28 cellular contexts compared by ENCODE assay signal in the genomic region with DNA sequence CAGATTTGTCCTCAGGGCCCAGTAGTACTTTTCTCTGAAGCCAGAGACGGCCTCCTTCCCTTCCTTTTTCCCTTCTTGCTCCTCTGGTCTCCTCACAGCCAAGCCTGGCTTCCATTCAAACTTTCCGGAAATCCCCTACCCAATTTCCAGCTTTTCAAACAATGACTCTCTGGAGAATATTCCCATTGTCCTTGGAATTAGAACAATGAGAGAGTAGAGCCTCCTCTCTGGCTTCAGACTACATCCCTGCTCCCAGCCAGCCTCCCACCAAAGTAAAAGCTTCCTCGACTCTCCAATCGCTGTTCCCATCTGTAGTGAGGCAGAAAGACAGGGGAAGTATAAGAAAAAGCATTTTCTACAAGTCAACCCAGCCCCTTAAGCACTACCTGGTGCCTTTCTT.
DNase-seq lines count a peak whose midpoint lies in the region; ATAC-seq, FAIRE-seq and TF ChIP-seq lines count a peak whose summit lies in the region.
"Had no signal": no experiment of that assay in that cellular context is flagged by ENCODE, and none has a peak within 500 bp of the region (broad histone marks: within the 10 kb centered on the region; RNA-seq: fewer than 3 reads in every experiment).

No MANE protein-coding gene starts in this region.

- peaks cover 0 to 22% of the 10 kb centered on the region in 2 donors for H3K4me1 ChIP-seq in right atrium auricular region
- H3K4me1 ChIP-seq in endothelial cell of umbilical vein (ENCODE audit: control insufficient read depth, extremely low read depth, insufficient read depth, low read length): no peaks in the 10 kb centered on the region
- peaks cover 0 to 22% (median 2%) of the 10 kb centered on the region in 4 donors for H3K4me1 ChIP-seq in tibial nerve
- H3K4me1 ChIP-seq: prostate gland, vagina had no signal

- no peak overlapping the region for H2AFZ ChIP-seq in endothelial cell of umbilical vein (ENCODE audit: low read depth, low read length)

- POLR2A ChIA-PET in endothelial cell of umbilical vein (lab: Charles Lee): interaction anchor here (0.6 kb wide), 1 partner anchor 137 kb away, joined by 5 read pairs; no protein-coding TSS in a partner anchor

- H3K9ac ChIP-seq in endothelial cell of umbilical vein (replicated peaks; ENCODE audit: extremely low read depth, insufficient read depth, low read length): no peak overlapping the region
- H3K9ac ChIP-seq: SK-N-SH had no signal

- H3K4me3 ChIP-seq in right atrium auricular region (no peak overlapping the region), endothelial cell of umbilical vein (replicated peaks in 1 of 3; ENCODE audit: insufficient read depth in 1 of 3, low read depth in 1 of 3, low read length in 3 of 3) (no peak overlapping the region), tibial nerve (no peak overlapping the region)
- H3K4me3 ChIP-seq: coronary artery, prostate gland, vagina had no signal

- no peak overlapping the region for H3K4me2 ChIP-seq in endothelial cell of umbilical vein (ENCODE audit: insufficient read depth, low read length)
- H3K4me2 ChIP-seq: SK-N-SH had no signal

- DNase-seq in left cardiac atrium: no peak
- no peak for DNase-seq in right atrium auricular region (ENCODE audit: low spot score)
- peak; percentile 65 for DNase-seq in endothelial cell of umbilical vein (ENCODE audit: low read depth, low spot score)
- no peak for DNase-seq in mesothelial cell of epicardium (ENCODE audit: low spot score in 2 of 2, unreplicated experiment in 2 of 2)
- DNase-seq in tibial nerve (ENCODE audit: low spot score in 2 of 2): no peak
- DNase-seq in central memory CD4-positive, alpha-beta T cell: no peak
- DNase-seq in stimulated activated CD4-positive, alpha-beta T cell treated with anti-CD3 and anti-CD28 coated beads, Interleukin-2, amount 100 ng/mL, for 48 hours: no peak
- DNase-seq: activated CD4-positive, alpha-beta T cell treated with anti-CD3 and anti-CD28 coated beads for 1 hour; activated CD8-positive, alpha-beta T cell treated with anti-CD3 and anti-CD28 coated beads, Interleukin-2, amount 10 ng/mL, durations not matched to agents 7 days and 5 days; activated gamma-delta T cell; GF-D8; Karpas-422; NCI-H1694 treated with DMSO at 0.1 percent for 48 hours; NCI-H2227 treated with DMSO at 0.1 percent for 48 hours; NCI-H774; SK-N-SH; small intestine; stimulated activated CD4-positive, alpha-beta T cell treated with anti-CD3 and anti-CD28 coated beads, Interleukin-1b, Interleukin-23, amount 100 ng/mL, for 48 hours; T-helper 17 cell had no signal

- no peaks in the 10 kb centered on the region for H3K9me1 ChIP-seq in endothelial cell of umbilical vein (replicated peaks; ENCODE audit: control insufficient read depth, extremely low read depth, insufficient read depth, low read length)

- intact Hi-C loops in left cardiac atrium (cut with DNase I): no loop called here
- intact Hi-C loops in endothelial cell of umbilical vein (cut with micrococcal nuclease): loop anchor here (2.0 to 10.0 kb wide), 2 partner anchors 78 to 130 kb away; partner anchors contain the start of gene SOX13

- H3K9me3 Mint-ChIP-seq in mesothelial cell of epicardium: peaks cover 4% of the 10 kb centered on the region
- H3K9me3 Mint-ChIP-seq: natural killer cell treated with Interleukin-12 subunit alpha and Interleukin-12 subunit beta and Interleukin-15 and Interleukin-18, amount 100 ng/mL, for 72 hours; stimulated activated effector memory CD8-positive, alpha-beta T cell treated with anti-CD3 and anti-CD28 coated beads, Interleukin-12 subunit alpha, Interleukin-12 subunit beta, amount 100 ng/mL, for 72 hours had no signal

- H3K36me3 Mint-ChIP-seq in mesothelial cell of epicardium: peaks cover 2% of the 10 kb centered on the region
- H3K36me3 Mint-ChIP-seq: natural killer cell treated with Interleukin-12 subunit alpha and Interleukin-12 subunit beta and Interleukin-15 and Interleukin-18, amount 100 ng/mL, for 72 hours; stimulated activated effector memory CD8-positive, alpha-beta T cell treated with anti-CD3 and anti-CD28 coated beads, Interleukin-12 subunit alpha, Interleukin-12 subunit beta, amount 100 ng/mL, for 72 hours had no signal

- ATAC-seq in left cardiac atrium (peak; percentile 34 to 57), HG03520 (IDR thresholded peaks at IDR 0.05; ENCODE audit: unreplicated experiment) (no peak)
- ATAC-seq: activated CD8-positive, alpha-beta T cell treated with anti-CD3 and anti-CD28 coated beads, Interleukin-2, amount 10 ng/mL, durations not matched to agents 7 days and 5 days; natural killer cell treated with Interleukin-12 subunit alpha and Interleukin-12 subunit beta and Interleukin-15 and Interleukin-18, amount 100 ng/mL, for 72 hours; stimulated activated effector memory CD8-positive, alpha-beta T cell treated with anti-CD3 and anti-CD28 coated beads, Interleukin-12 subunit alpha, Interleukin-12 subunit beta, amount 100 ng/mL, for 72 hours; T-helper 17 cell had no signal

- no peak for TF ChIP-seq EP300 in tibial nerve (IDR thresholded peaks at IDR 0.05)

- H3K27ac Mint-ChIP-seq in mesothelial cell of epicardium: peak overlapping the region; percentile 17
- H3K27ac Mint-ChIP-seq: activated CD8-positive, alpha-beta T cell treated with anti-CD3 and anti-CD28 coated beads, Interleukin-2, amount 10 ng/mL, durations not matched to agents 7 days and 5 days; natural killer cell treated with Interleukin-12 subunit alpha and Interleukin-12 subunit beta and Interleukin-15 and Interleukin-18, amount 100 ng/mL, for 72 hours; stimulated activated effector memory CD8-positive, alpha-beta T cell treated with anti-CD3 and anti-CD28 coated beads, Interleukin-12 subunit alpha, Interleukin-12 subunit beta, amount 100 ng/mL, for 72 hours; T-helper 17 cell had no signal

- TF ChIP-seq CTCF in right atrium auricular region (IDR thresholded peaks at IDR 0.05): no peak
- no peak for TF ChIP-seq CTCF in endothelial cell of umbilical vein (IDR thresholded peaks at IDR 0.05; ENCODE audit: extremely low read depth in 1 of 2, insufficient read depth in 1 of 2, low read depth in 1 of 2, low read length in 2 of 2)
- TF ChIP-seq CTCF in mesothelial cell of epicardium (IDR thresholded peaks at IDR 0.05; ENCODE audit: unreplicated experiment): no peak
- TF ChIP-seq CTCF in tibial nerve (IDR thresholded peaks at IDR 0.05): no peak

- no TSS peak for BruUV-seq in endothelial cell of umbilical vein (replicated peaks; lab: Mats Ljungman, UMichigan)

- peaks cover 9% of the 10 kb centered on the region for H3K4me1 Mint-ChIP-seq in mesothelial cell of epicardium
- H3K4me1 Mint-ChIP-seq: stimulated activated effector memory CD8-positive, alpha-beta T cell treated with anti-CD3 and anti-CD28 coated beads, Interleukin-12 subunit alpha, Interleukin-12 subunit beta, amount 100 ng/mL, for 72 hours had no signal

- dilution Hi-C loops in endothelial cell of umbilical vein (cut with MboI; ENCODE audit: extremely low pct_ligation_motif_present, low sequenced_read_pairs): no loop called here

- TF ChIP-seq POLR2A in endothelial cell of umbilical vein (IDR thresholded peaks at IDR 0.05; ENCODE audit: low read depth, low read length) (no peak), tibial nerve (IDR thresholded peaks at IDR 0.05) (no peak)

- H3K79me2 ChIP-seq in endothelial cell of umbilical vein (ENCODE audit: control insufficient read depth, insufficient read depth, low read length): no peaks in the 10 kb centered on the region

- no peaks in the 10 kb centered on the region for H3K27me3 Mint-ChIP-seq in mesothelial cell of epicardium (ENCODE audit: low read depth)

- 11 to 16% methylated on average over 4 of the region's 4 CpGs for WGBS in tibial nerve, 2 donors

- H3K9me3 ChIP-seq in right atrium auricular region: peaks cover 0 to 5% of the 10 kb centered on the region in 2 donors
- H3K9me3 ChIP-seq in endothelial cell of umbilical vein (replicated peaks; ENCODE audit: control insufficient read depth, insufficient read depth, low read length): no peaks in the 10 kb centered on the region
- H3K9me3 ChIP-seq in tibial nerve: no peaks in the 10 kb centered on the region
- H3K9me3 ChIP-seq: prostate gland, SK-N-SH, vagina had no signal

- H3K27me3 ChIP-seq in right atrium auricular region (no peaks in the 10 kb centered on the region), endothelial cell of umbilical vein (ENCODE audit: control insufficient read depth in 2 of 2, insufficient read depth in 2 of 2, low read length in 2 of 2) (peaks cover 1 to 8% of the 10 kb centered on the region in 2 experiments), tibial nerve (no peaks in the 10 kb centered on the region)
- H3K27me3 ChIP-seq: vagina had no signal

- H3K36me3 ChIP-seq in right atrium auricular region (no peaks in the 10 kb centered on the region), endothelial cell of umbilical vein (ENCODE audit: control insufficient read depth in 2 of 2, extremely low read depth in 1 of 2, insufficient read depth in 2 of 2, low read length in 2 of 2) (no peaks in the 10 kb centered on the region), tibial nerve (no peaks in the 10 kb centered on the region)
- H3K36me3 ChIP-seq: prostate gland, vagina had no signal

- no peak for FAIRE-seq in endothelial cell of umbilical vein (lab: Jason Lieb, UNC)
- FAIRE-seq: endometrium, H54, small intestine had no signal

- no peak overlapping the region for H3K4me3 Mint-ChIP-seq in mesothelial cell of epicardium
- H3K4me3 Mint-ChIP-seq: activated CD8-positive, alpha-beta T cell treated with anti-CD3 and anti-CD28 coated beads, Interleukin-2, amount 10 ng/mL, durations not matched to agents 7 days and 5 days; natural killer cell treated with Interleukin-12 subunit alpha and Interleukin-12 subunit beta and Interleukin-15 and Interleukin-18, amount 100 ng/mL, for 72 hours; stimulated activated effector memory CD8-positive, alpha-beta T cell treated with anti-CD3 and anti-CD28 coated beads, Interleukin-12 subunit alpha, Interleukin-12 subunit beta, amount 100 ng/mL, for 72 hours; T-helper 17 cell had no signal

- no peaks in the 10 kb centered on the region for H4K20me1 ChIP-seq in endothelial cell of umbilical vein (replicated peaks; ENCODE audit: control insufficient read depth, extremely low read depth, insufficient read depth, low read length)

- H3K27ac ChIP-seq in right atrium auricular region: no peak overlapping the region
- no peak overlapping the region for H3K27ac ChIP-seq in endothelial cell of umbilical vein (ENCODE audit: insufficient read depth, low read depth, low read length)
- peak overlapping the region in 3 of 4 donors; percentile 42 to 76 (median 76) for H3K27ac ChIP-seq in tibial nerve
- H3K27ac ChIP-seq: coronary artery, prostate gland, RWPE1, vagina had no signal

- CTCF ChIA-PET in endothelial cell of umbilical vein (lab: Charles Lee): interaction anchor here (1.0 to 2.3 kb wide), 3 partner anchors 20 to 134 kb away, joined by 3 to 10 read pairs (median 7); no protein-coding TSS in a partner anchor

TF ChIP-seq in endothelial cell of umbilical vein, 7 proteins besides CTCF, POLR2A, EP300 and RAD21 (continues in another document):
- no peak for TF ChIP-seq JUN (IDR thresholded peaks at IDR 0.05; ENCODE audit: borderline replicate concordance, insufficient read depth, insufficient read length, low read depth)
- TF ChIP-seq GATA2 (IDR thresholded peaks at IDR 0.05; ENCODE audit: insufficient read depth, insufficient read length, low read depth, low read length): no peak
- TF ChIP-seq POLR2AphosphoS5 (IDR thresholded peaks at IDR 0.05; ENCODE audit: insufficient read depth, low read depth, low read length): no peak
- TF ChIP-seq FOS (IDR thresholded peaks at IDR 0.05; ENCODE audit: borderline replicate concordance, insufficient read depth, low read length): no peak

Comparison
In these comparisons a context has a peak if more than half of its experiments do, and no peak if none do; other contexts are left out.
1. H3K27ac ChIP-seq: peak in tibial nerve (3 of 4); none in right atrium auricular region (0 of 2) and endothelial cell of umbilical vein (single experiment).